Comparison of ENCODE assay signal across 1 cellular context in genomic region chr11:71252782-71253730, GRCh38.
TF ChIP-seq lines count a peak whose summit lies in the region.

No MANE protein-coding gene starts in this region.

TF ChIP-seq in HepG2, 621 proteins besides CTCF, POLR2A, EP300 and RAD21 (continued from another document and continues in another):
- TF ChIP-seq ZNF318 (CRISPR knock-in tag; IDR thresholded peaks at IDR 0.05) (no peak), MTA3 (CRISPR knock-in tag; IDR thresholded peaks at IDR 0.05) (no peak), ATF3 (CRISPR knock-in tag; IDR thresholded peaks at IDR 0.05) (no peak), ZSCAN22 (CRISPR knock-in tag; IDR thresholded peaks at IDR 0.05) (no peak), ZNF614 (CRISPR knock-in tag; IDR thresholded peaks at IDR 0.05; ENCODE audit: borderline replicate concordance) (no peak; the same call in 1 of the 2 replicates), ZBTB8A (CRISPR knock-in tag; IDR thresholded peaks at IDR 0.05; ENCODE audit: borderline replicate concordance, low read depth) (no peak), SP140L (CRISPR knock-in tag; IDR thresholded peaks at IDR 0.05; ENCODE audit: borderline replicate concordance) (no peak), ZNF431 (CRISPR knock-in tag; IDR thresholded peaks at IDR 0.05; ENCODE audit: borderline replicate concordance, low read depth) (no peak), TOPORS (CRISPR knock-in tag; IDR thresholded peaks at IDR 0.05) (no peak), ZNF639 (CRISPR knock-in tag; conservative IDR thresholded peaks at IDR 0.05) (no peak), LCORL (IDR thresholded peaks at IDR 0.05) (no peak; the same call in 1 of the 2 replicates), LCORL (CRISPR knock-in tag; IDR thresholded peaks at IDR 0.05) (peak; percentile 76), ZNF607 (CRISPR knock-in tag; IDR thresholded peaks at IDR 0.05; ENCODE audit: borderline replicate concordance) (0 out of 2 replicates have a peak, but pooled peaks have one; percentile 24), TCF7 (IDR thresholded peaks at IDR 0.05; ENCODE audit: low read depth) (peak; percentile 75), ATRX (CRISPR knock-in tag; IDR thresholded peaks at IDR 0.05; ENCODE audit: borderline replicate concordance) (no peak), ZNF30 (CRISPR knock-in tag; IDR thresholded peaks at IDR 0.05) (no peak), ATF7-NPFF (CRISPR knock-in tag; IDR thresholded peaks at IDR 0.05; ENCODE audit: low read depth) (no peak), PREB (CRISPR knock-in tag; IDR thresholded peaks at IDR 0.05) (no peak), ZNF574 (CRISPR knock-in tag; IDR thresholded peaks at IDR 0.05) (0 out of 2 replicates have a peak, but pooled peaks have one; percentile 32), HNRNPL (IDR thresholded peaks at IDR 0.05; ENCODE audit: low read depth, low read length) (peak; percentile 76), MEF2D (CRISPR knock-in tag; IDR thresholded peaks at IDR 0.05) (no peak; the same call in 1 of the 2 replicates), HDAC1 (CRISPR knock-in tag; IDR thresholded peaks at IDR 0.05) (peak; percentile 86), ELK4 (CRISPR knock-in tag; IDR thresholded peaks at IDR 0.05; ENCODE audit: borderline replicate concordance) (no peak), E2F5 (CRISPR knock-in tag; conservative IDR thresholded peaks at IDR 0.05) (no peak), ZNF337 (CRISPR knock-in tag; IDR thresholded peaks at IDR 0.05; ENCODE audit: borderline replicate concordance, low read depth) (peak; percentile 62; the same call in 1 of the 2 replicates), GPN1 (CRISPR knock-in tag; IDR thresholded peaks at IDR 0.05; ENCODE audit: borderline replicate concordance) (no peak), HES4 (CRISPR knock-in tag; IDR thresholded peaks at IDR 0.05; ENCODE audit: borderline replicate concordance) (no peak), ZNF331 (CRISPR knock-in tag; IDR thresholded peaks at IDR 0.05) (0 out of 2 replicates have a peak, but pooled peaks have one; percentile 24), TAF1 (CRISPR knock-in tag; IDR thresholded peaks at IDR 0.05) (no peak; the same call in 1 of the 2 replicates), MAX (IDR thresholded peaks at IDR 0.05) (peak; percentile 51), RFXAP (CRISPR knock-in tag; IDR thresholded peaks at IDR 0.05; ENCODE audit: borderline replicate concordance) (0 out of 2 replicates have a peak, but pooled peaks have one; percentile 33), TRIM22 (IDR thresholded peaks at IDR 0.05) (no peak), RFX1 (IDR thresholded peaks at IDR 0.05) (no peak), ZBTB4 (CRISPR knock-in tag; IDR thresholded peaks at IDR 0.05; ENCODE audit: borderline replicate concordance) (no peak)
